ENCODE assay signal across 10 cellular contexts in the genomic region with DNA sequence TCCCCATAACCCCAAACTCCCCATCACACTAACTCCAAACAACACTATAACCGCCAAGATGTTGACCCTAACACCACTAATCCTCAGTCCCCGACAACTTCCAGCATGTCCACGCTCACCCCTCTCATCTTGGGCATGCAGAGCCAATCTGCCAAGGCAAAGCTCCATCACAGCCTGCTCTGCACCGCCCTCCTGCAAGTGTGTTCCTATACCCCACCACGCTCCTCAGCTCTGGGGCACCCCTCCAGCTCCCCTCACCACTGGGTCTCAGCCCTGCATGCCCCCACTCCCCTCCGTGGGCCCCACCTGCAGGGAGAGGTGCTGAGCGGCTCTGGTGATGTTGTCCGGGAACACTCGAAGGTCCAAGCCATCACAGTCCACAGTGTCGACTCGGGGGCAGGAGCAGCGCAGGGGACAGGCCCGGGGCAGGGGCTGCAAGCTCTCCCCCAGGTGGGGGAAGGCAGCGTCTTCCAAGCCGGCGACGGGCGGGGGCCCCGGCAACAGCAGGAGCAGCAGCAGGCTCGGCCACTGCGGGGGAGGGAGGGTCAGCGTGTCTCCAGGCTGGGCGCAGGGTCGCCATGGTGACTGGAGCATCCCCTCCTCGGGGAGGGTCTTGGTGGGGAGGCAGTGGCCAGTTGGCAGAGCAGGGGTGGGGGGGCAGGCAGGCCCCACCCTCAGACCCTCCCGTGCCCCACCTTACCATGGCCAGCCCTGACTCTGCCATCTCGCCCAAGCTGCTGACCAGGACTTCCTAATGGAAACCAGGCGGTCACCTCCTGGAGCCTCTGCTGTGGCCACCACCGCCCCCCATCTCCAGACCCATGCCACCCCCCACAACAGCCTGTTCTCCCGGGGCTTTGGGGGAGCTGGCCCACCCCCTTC. TPM values are rescaled to one million over a fixed set of nuclear protein-coding genes. Genes with fewer than 3 reads are reported as not detected.
DNase-seq lines count a peak whose midpoint lies in the region; ATAC-seq and TF ChIP-seq lines count a peak whose summit lies in the region.
"Had no signal": no experiment of that assay in that cellular context is flagged by ENCODE, and none has a peak within 500 bp of the region (broad histone marks: within the 10 kb centered on the region; RNA-seq: fewer than 3 reads in every experiment).

No MANE protein-coding gene starts in this region.

- no peak for DNase-seq in HFF-Myc (ENCODE audit: extremely low read depth, low read depth)
- DNase-seq in WTC11 (ENCODE audit: low spot score): peak; percentile 51
- DNase-seq in testis: no peak
- no peak for DNase-seq in activated gamma-delta T cell treated with Interleukin-2 at 50 U/mL for 16 hours
- DNase-seq in KBM-7: no peak
- no peak for DNase-seq in SW 1271 (lab: John Stamatoyannopoulos, UW)
- DNase-seq: DMS79 had no signal

- no peak overlapping the region for H3K27ac Mint-ChIP-seq in WTC11

- CTCF ChIA-PET in WTC11 (lab: Charles Lee): interaction anchor here (0.5 to 1.9 kb wide), 14 partner anchors 11 to 251 kb away, joined by 3 to 11 read pairs (median 3); a partner anchor contains a TSS

- H3K4me3 ChIP-seq in HFF-Myc (replicated peaks; ENCODE audit: low read depth, low read length) (peak overlapping the region; percentile 15; the same call in 1 of the 2 replicates), iPS-15b (ENCODE audit: low read depth, low read length) (peak overlapping the region; percentile 30), testis (peak overlapping the region; percentile 41 to 51)

- in situ Hi-C loops in KBM-7 (cut with MboI; ENCODE audit: low pct_unique_long_range_greater_than_20kb, low sequenced_read_pairs): no loop called here

- H3K4me3 Mint-ChIP-seq in WTC11: peak overlapping the region; percentile 29; the same call in 1 of the 2 replicates

- WGBS in testis, 2 donors: 19 to 32% methylated on average over 15 to 28 of the region's 30 CpGs

- ATAC-seq in WTC11: no peak

- TF ChIP-seq CTCF in HFF-Myc (IDR thresholded peaks at IDR 0.05; ENCODE audit: low read depth, low read length, missing control alignments): no peak
- no peak for TF ChIP-seq CTCF in WTC11 (IDR thresholded peaks at IDR 0.05)
- no peak for TF ChIP-seq CTCF in testis (IDR thresholded peaks at IDR 0.05)

- H3K4me1 Mint-ChIP-seq in WTC11: peaks cover 29% of the 10 kb centered on the region

- no peaks in the 10 kb centered on the region for H3K36me3 Mint-ChIP-seq in WTC11
- H3K36me3 Mint-ChIP-seq: brain had no signal

- H3K9me3 Mint-ChIP-seq in WTC11: peaks cover 5% of the 10 kb centered on the region; the same call in 1 of the 2 replicates
- H3K9me3 Mint-ChIP-seq: brain had no signal

- H3K27me3 Mint-ChIP-seq in WTC11 (ENCODE audit: low read depth): no peaks in the 10 kb centered on the region

- H3K36me3 ChIP-seq in iPS-15b (ENCODE audit: control insufficient read depth, insufficient read depth, low read length): no peaks in the 10 kb centered on the region
- H3K36me3 ChIP-seq in testis (ENCODE audit: low read depth, missing control alignments): no peaks in the 10 kb centered on the region

- H3K27me3 ChIP-seq in iPS-15b (ENCODE audit: control insufficient read depth, insufficient read depth, low read length): no peaks in the 10 kb centered on the region
- H3K27me3 ChIP-seq in testis: no peaks in the 10 kb centered on the region

- intact Hi-C loops in testis (cut with DNase I; ENCODE audit: low total_unique reads): no loop called here

- TF ChIP-seq POLR2A in testis (IDR thresholded peaks at IDR 0.05): no peak

- POLR2A ChIA-PET in WTC11 (lab: Charles Lee): interaction anchor here (0.5 to 1.8 kb wide), 4 partner anchors 16 to 142 kb away, joined by 3 to 6 read pairs (median 4); no protein-coding TSS in a partner anchor

- no peaks in the 10 kb centered on the region for H3K9me3 ChIP-seq in iPS-15b (ENCODE audit: control insufficient read depth, insufficient read depth, low read length)
- no peaks in the 10 kb centered on the region for H3K9me3 ChIP-seq in testis

- H3K27ac ChIP-seq in testis: peak overlapping the region; percentile 72 to 79

- H3K4me1 ChIP-seq in iPS-15b (ENCODE audit: control insufficient read depth, insufficient read depth, low read length) (peaks cover 2% of the 10 kb centered on the region), testis (peaks cover 4% of the 10 kb centered on the region)

- H3K9ac ChIP-seq in iPS-15b (ENCODE audit: low read depth, low read length): no peak overlapping the region

TF ChIP-seq in WTC11, 78 proteins besides CTCF, POLR2A, EP300 and RAD21:
- peak; percentile 75; the same call in 1 of the 2 replicates for TF ChIP-seq RELA (CRISPR knock-in tag; IDR thresholded peaks at IDR 0.05; ENCODE audit: borderline replicate concordance)
- TF ChIP-seq, protein P1, sequence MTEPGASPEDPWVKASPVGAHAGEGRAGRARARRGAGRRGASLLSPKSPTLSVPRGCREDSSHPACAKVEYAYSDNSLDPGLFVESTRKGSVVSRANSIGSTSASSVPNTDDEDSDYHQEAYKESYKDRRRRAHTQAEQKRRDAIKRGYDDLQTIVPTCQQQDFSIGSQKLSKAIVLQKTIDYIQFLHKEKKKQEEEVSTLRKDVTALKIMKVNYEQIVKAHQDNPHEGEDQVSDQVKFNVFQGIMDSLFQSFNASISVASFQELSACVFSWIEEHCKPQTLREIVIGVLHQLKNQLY (CRISPR knock-in tag; IDR thresholded peaks at IDR 0.05): no peak
- no peak for TF ChIP-seq NFATC4 (CRISPR knock-in tag; IDR thresholded peaks at IDR 0.05)

RNA-seq across cellular contexts. Expression of a gene that starts 0.5 kb away (rescaled TPM):
- 1.1 to 1.4 TPM (median 1.4 TPM) in 3 replicates for total RNA-seq in WTC11 (2021)
- total RNA-seq in testis: 10 to 100 TPM; 12.6 to 14.6 TPM
- polyA plus RNA-seq in testis (ENCODE audit: insufficient read depth, low read depth, low replicate concordance): 5.8 TPM
- total RNA-seq: lung microvascular endothelial cell had no signal

RNA-seq across cellular contexts. Expression of a gene that starts 14.6 kb away (rescaled TPM):
- total RNA-seq in WTC11 (2021): 82.9 to 89.0 TPM (median 83.3 TPM) in 3 replicates
- total RNA-seq in testis: 10 to 100 TPM; 79.3 to 82.6 TPM
- 151 TPM for polyA plus RNA-seq in testis (ENCODE audit: insufficient read depth, low read depth, low replicate concordance)

RNA-seq across cellular contexts. Expression of a gene that starts 31.7 kb away (rescaled TPM):
- total RNA-seq in WTC11 (2021): 36.6 to 44.2 TPM (median 42.2 TPM) in 3 replicates
- 10 to 100 TPM; 56.6 to 62.7 TPM for total RNA-seq in testis
- polyA plus RNA-seq in testis (ENCODE audit: insufficient read depth, low read depth, low replicate concordance): 31.0 TPM

RNA-seq across cellular contexts. Expression of a gene that starts 31.8 kb away (rescaled TPM):
- total RNA-seq in WTC11 (2021): 5.0 to 7.2 TPM (median 6.4 TPM) in 3 replicates
- total RNA-seq in testis: 10 to 100 TPM; 26.3 to 48.9 TPM
- 17.8 TPM for polyA plus RNA-seq in testis (ENCODE audit: insufficient read depth, low read depth, low replicate concordance)
